20 cellular contexts compared by ENCODE assay signal in genomic region chr7:48610705-48611104, GRCh38.
DNase-seq lines count a peak whose midpoint lies in the region; ATAC-seq, FAIRE-seq and TF ChIP-seq lines count a peak whose summit lies in the region.
"Had no signal": no experiment of that assay in that cellular context is flagged by ENCODE, and none has a peak within 500 bp of the region (broad histone marks: within the 10 kb centered on the region; RNA-seq: fewer than 3 reads in every experiment).

No MANE protein-coding gene starts in this region.

- H3K79me2 ChIP-seq in GM23338 (replicated peaks; ENCODE audit: insufficient read depth) (no peaks in the 10 kb centered on the region), H1 (ENCODE audit: control insufficient read depth in 1 of 2, insufficient read depth in 2 of 2, low read length in 2 of 2) (no peaks in the 10 kb centered on the region)

- H4K5ac ChIP-seq in H1 (ENCODE audit: insufficient read length, low read depth, low read length) = no peak overlapping the region

- TF ChIP-seq POLR2A in H1 (IDR thresholded peaks at IDR 0.05; ENCODE audit: control extremely low read depth in 1 of 2, low read depth in 2 of 2, low read length in 2 of 2) (no peak), Peyer's patch (IDR thresholded peaks at IDR 0.05) (no peak)

- TF ChIP-seq CTCF in GM23338 (conservative IDR thresholded peaks at IDR 0.05; ENCODE audit: low read depth in 2 of 2) = no peak
- TF ChIP-seq CTCF in H1 (IDR thresholded peaks at IDR 0.05; ENCODE audit: control extremely low read depth in 1 of 3, insufficient read depth in 1 of 3, low read depth in 1 of 3, low read length in 3 of 3) = no peak
- TF ChIP-seq CTCF in Peyer's patch (IDR thresholded peaks at IDR 0.05) = no peak

- no peak overlapping the region for H3K14ac ChIP-seq in H1 (ENCODE audit: insufficient read length)

- no peak overlapping the region for H3K23ac ChIP-seq in H1 (ENCODE audit: insufficient read length)

- H3K18ac ChIP-seq in H1 (ENCODE audit: extremely low read depth, low read length) = peak overlapping the region; percentile 75

- no peak for FAIRE-seq in H1 (lab: Jason Lieb, UNC)
- FAIRE-seq: A204.1, G401.6, GM12892 had no signal

- H3K4me3 ChIP-seq in GM23338 (no peak overlapping the region), HUES64 (ENCODE audit: low read length) (no peak overlapping the region), H1 (ENCODE audit: extremely low read depth in 1 of 4, insufficient read depth in 2 of 4, low read depth in 3 of 4, low read length in 4 of 4) (no peak overlapping the region), Peyer's patch (no peak overlapping the region)
- H3K4me3 ChIP-seq: BLaER1 had no signal

- H4K20me1 ChIP-seq in GM23338 (replicated peaks; ENCODE audit: insufficient read depth) (no peaks in the 10 kb centered on the region), H1 (replicated peaks in 1 of 2; ENCODE audit: control insufficient read depth in 1 of 2, insufficient read depth in 2 of 2, low read length in 2 of 2) (no peaks in the 10 kb centered on the region)
- H4K20me1 ChIP-seq: BLaER1 had no signal

- H3K27ac ChIP-seq in GM23338 (ENCODE audit: low read depth) (no peak overlapping the region), HUES64 (ENCODE audit: low read depth, low read length) (peak overlapping the region; percentile 24; the same call in 1 of the 2 replicates), H1 (ENCODE audit: low read depth, low read length) (no peak overlapping the region), Peyer's patch (no peak overlapping the region)
- H3K27ac ChIP-seq: 22Rv1, BLaER1, C4-2B had no signal

- no peak overlapping the region for H3K27ac Mint-ChIP-seq in GM23338
- H3K27ac Mint-ChIP-seq: B cell; CD4-positive, CD25-positive, alpha-beta regulatory T cell; CD8-positive, alpha-beta T cell; HFFc6 had no signal

- H3K4me1 Mint-ChIP-seq in GM23338 = peaks cover 6% of the 10 kb centered on the region
- H3K4me1 Mint-ChIP-seq: B cell; CD4-positive, CD25-positive, alpha-beta regulatory T cell had no signal

- H3K4me2 ChIP-seq in GM23338 (peak overlapping the region; percentile 21; the same call in 1 of the 2 replicates), H1 (ENCODE audit: insufficient read depth in 1 of 2, low read depth in 2 of 2, low read length in 2 of 2) (no peak overlapping the region)
- H3K4me2 ChIP-seq: BLaER1 had no signal

- ATAC-seq in GM23338 (peak; percentile 50; the same call in 1 of the 3 replicates), HG03039 (IDR thresholded peaks at IDR 0.05; ENCODE audit: unreplicated experiment) (no peak)
- ATAC-seq: CD8-positive, alpha-beta T cell had no signal

- no peak overlapping the region; the same call in 1 of the 2 replicates for H2AFZ ChIP-seq in GM23338
- no peak overlapping the region for H2AFZ ChIP-seq in H1 (ENCODE audit: low read length)

- CTCF ChIA-PET in H1 (lab: Charles Lee; ENCODE audit: partially characterized antibody) = no interaction called here

- H3K9ac ChIP-seq in HUES64 (ENCODE audit: low read depth, low read length) (no peak overlapping the region), H1 (replicated peaks in 1 of 4; ENCODE audit: extremely low read depth in 1 of 4, low read depth in 3 of 4, low read length in 3 of 4) (no peak overlapping the region)
- H3K9ac ChIP-seq: BLaER1 had no signal

- H3K79me1 ChIP-seq in H1 (ENCODE audit: low read depth, low read length) = no peaks in the 10 kb centered on the region

- no peaks in the 10 kb centered on the region for H3F3A ChIP-seq in GM23338 (replicated peaks; ENCODE audit: low read depth)

- TF ChIP-seq EP300 in H1 (IDR thresholded peaks at IDR 0.05; ENCODE audit: borderline replicate concordance in 1 of 2, low read depth in 2 of 2, low read length in 2 of 2) = no peak

- H3K4me1 ChIP-seq in GM23338 (ENCODE audit: insufficient read depth) (0 out of 2 replicates have a peak, but pooled peaks cover 4% of the 10 kb centered on the region), HUES64 (ENCODE audit: insufficient read depth, low read length) (no peaks in the 10 kb centered on the region; the same call in 1 of the 2 replicates), H1 (replicated peaks in 1 of 4; ENCODE audit: control insufficient read depth in 3 of 4, insufficient read depth in 4 of 4, low read length in 3 of 4) (peaks cover 0 to 8% (median 2%) of the 10 kb centered on the region in 4 experiments; a peak in 4 of 7 replicates), Peyer's patch (no peaks in the 10 kb centered on the region)
- H3K4me1 ChIP-seq: BLaER1, Caco-2 had no signal

- H3K9me3 Mint-ChIP-seq in GM23338 = peaks cover 10% of the 10 kb centered on the region; the same call in 1 of the 3 replicates
- H3K9me3 Mint-ChIP-seq: CD8-positive, alpha-beta T cell had no signal

- POLR2A ChIA-PET in H1 (lab: Charles Lee; ENCODE audit: partially characterized antibody) = no interaction called here

- peaks cover 2% of the 10 kb centered on the region for H3K27me3 Mint-ChIP-seq in GM23338 (ENCODE audit: insufficient read depth, low read depth, poor library complexity)
- H3K27me3 Mint-ChIP-seq: B cell; CD4-positive, CD25-positive, alpha-beta regulatory T cell had no signal

- no peak overlapping the region for H2AK5ac ChIP-seq in H1 (ENCODE audit: low read depth, low read length)

- H3K23me2 ChIP-seq in H1 (ENCODE audit: low read depth, low read length) = no peaks in the 10 kb centered on the region

- H3K9me2 ChIP-seq in GM23338 (ENCODE audit: insufficient read depth) = peaks cover 21% of the 10 kb centered on the region

- no peak overlapping the region for H4K91ac ChIP-seq in H1 (replicated peaks; ENCODE audit: insufficient read length, low read length)

- H3K36me3 ChIP-seq in GM23338 (ENCODE audit: insufficient read depth) (no peaks in the 10 kb centered on the region), HUES64 (ENCODE audit: insufficient read depth, low read length) (no peaks in the 10 kb centered on the region), H1 (ENCODE audit: control insufficient read depth in 2 of 4, insufficient read depth in 4 of 4, low read length in 3 of 4) (no peaks in the 10 kb centered on the region), Peyer's patch (no peaks in the 10 kb centered on the region)
- H3K36me3 ChIP-seq: BLaER1 had no signal

- peaks cover 13% of the 10 kb centered on the region; the same call in 2 of the 3 replicates for H3K36me3 Mint-ChIP-seq in GM23338 (ENCODE audit: low read depth)
- H3K36me3 Mint-ChIP-seq: CD4-positive, CD25-positive, alpha-beta regulatory T cell; CD8-positive, alpha-beta T cell had no signal

- no peak overlapping the region for H2BK12ac ChIP-seq in H1 (ENCODE audit: low read depth, low read length)

- H2BK15ac ChIP-seq in H1 (ENCODE audit: low read length) = no peak overlapping the region

- TF ChIP-seq RAD21 in H1 (IDR thresholded peaks at IDR 0.05 in 1 of 2, conservative IDR thresholded peaks at IDR 0.05 in 1 of 2; ENCODE audit: low read depth in 2 of 2, low read length in 2 of 2) = no peak

- no peak overlapping the region for H2BK5ac ChIP-seq in H1 (ENCODE audit: low read depth, low read length)

- no peak overlapping the region for H2BK120ac ChIP-seq in H1 (replicated peaks; ENCODE audit: low read depth, low read length)

- H2BK20ac ChIP-seq in H1 (ENCODE audit: low read length) = no peak overlapping the region

- H3K9me3 ChIP-seq in HUES64 (ENCODE audit: insufficient read depth, low read depth, low read length) (no peaks in the 10 kb centered on the region), H1 (ENCODE audit: insufficient read depth in 2 of 2, low read depth in 1 of 2, low read length in 1 of 2) (no peaks in the 10 kb centered on the region), Peyer's patch (no peaks in the 10 kb centered on the region)
- H3K9me3 ChIP-seq: BLaER1, Caco-2 had no signal

- H3K4me3 Mint-ChIP-seq in GM23338 = no peak overlapping the region
- H3K4me3 Mint-ChIP-seq: B cell; CD4-positive, CD25-positive, alpha-beta regulatory T cell; CD8-positive, alpha-beta T cell; H9; HFFc6 had no signal

- no peak overlapping the region for H3K4ac ChIP-seq in H1 (replicated peaks; ENCODE audit: insufficient read length, low read depth, low read length)

- H3K56ac ChIP-seq in H1 (replicated peaks; ENCODE audit: insufficient read length, low read depth, low read length) = no peak overlapping the region

- no peak overlapping the region for H4K8ac ChIP-seq in H1 (ENCODE audit: extremely low read depth, insufficient read depth, low read length)

- DNase-seq in GM23338 (ENCODE audit: low spot score) (peak; percentile 24), H1 (ENCODE audit: low read depth in 1 of 2, low spot score in 2 of 2) (no peak), Peyer's patch (no peak)
- DNase-seq in activated CD8-positive, alpha-beta memory T cell treated with anti-CD3 and anti-CD28 coated beads, Interleukin-2, amount 50 U/mL, for 48 hours = no peak
- DNase-seq: Caco-2; CD4-positive, CD25-positive, alpha-beta regulatory T cell; CD8-positive, alpha-beta T cell; DMS153; DND-41; H9; HFFc6 had no signal

- H3K27me3 ChIP-seq in GM23338 (ENCODE audit: insufficient read depth) = no peaks in the 10 kb centered on the region
- H3K27me3 ChIP-seq in HUES64 (ENCODE audit: insufficient read depth, low read length) = no peaks in the 10 kb centered on the region
- no peaks in the 10 kb centered on the region for H3K27me3 ChIP-seq in H1 (replicated peaks in 1 of 4; ENCODE audit: control insufficient read depth in 3 of 4, extremely low read depth in 1 of 4, insufficient read depth in 3 of 4, low read length in 3 of 4)
- no peaks in the 10 kb centered on the region for H3K27me3 ChIP-seq in Peyer's patch
- H3K27me3 ChIP-seq: BLaER1 had no signal

- 82% methylated on average over 2 of the region's 2 CpGs for WGBS in HUES64
- WGBS in H1 (ENCODE audit: extremely low coverage in 1 of 2, insufficient coverage in 1 of 2, insufficient read length in 1 of 2, insufficient replicate concordance in 2 of 2, low coverage in 1 of 2, low lambda C conversion rate in 2 of 2, missing lambda C conversion rate in 1 of 2), 2 experiments = 80% methylated on average over 2 of the region's 2 CpGs; no CpG with 5 or more reads in 1 of the 2 experiments

TF ChIP-seq in GM23338, 12 proteins besides CTCF, POLR2A, EP300 and RAD21 (continues in another document):
- TF ChIP-seq EZH2phosphoT487 (IDR thresholded peaks at IDR 0.05; ENCODE audit: unreplicated experiment) (no peak), STAT1 (IDR thresholded peaks at IDR 0.05; ENCODE audit: unreplicated experiment) (no peak)

TF ChIP-seq in H1, 55 proteins besides CTCF, POLR2A, EP300 and RAD21 (continues in another document):
- TF ChIP-seq MAFK (IDR thresholded peaks at IDR 0.05; ENCODE audit: low read depth, low read length) (no peak), SUZ12 (IDR thresholded peaks at IDR 0.05; ENCODE audit: low read length) (no peak), EGR1 (IDR thresholded peaks at IDR 0.05; ENCODE audit: borderline replicate concordance, low read depth, low read length) (no peak), GABPA (IDR thresholded peaks at IDR 0.05; ENCODE audit: borderline replicate concordance, insufficient read depth, low read length) (no peak), NRF1 (IDR thresholded peaks at IDR 0.05; ENCODE audit: low read depth, low read length) (no peak)
